Comparison of ENCODE assay signal across 35 cellular contexts in genomic region chr13:102049853-102050252, GRCh38.
"Had no signal": no experiment of that assay in that cellular context is flagged by ENCODE, and none has a peak within 500 bp of the region (broad histone marks: within the 10 kb centered on the region; RNA-seq: fewer than 3 reads in every experiment).

No MANE protein-coding gene starts in this region.

- DNase-seq: Karpas-422, Kasumi-1, KG1, MG63, MM.1S, MV-4-11, NCI-H1048, NCI-H1092, NCI-H1092 treated with DMSO at 0.1 percent for 48 hours, NCI-H1105, NCI-H1105 treated with DMSO at 0.1 percent for 48 hours, NCI-H1417, NCI-H1417 treated with DMSO at 0.1 percent for 48 hours, NCI-H1436, NCI-H1436 treated with DMSO at 0.1 percent for 48 hours, NCI-H146, NCI-H1694, NCI-H1694 treated with DMSO at 0.1 percent for 48 hours, NCI-H187, NCI-H187 treated with DMSO at 0.1 percent for 48 hours, NCI-H1930, NCI-H2029, NCI-H2029 treated with DMSO at 0.1 percent for 48 hours, NCI-H2081, NCI-H2081 treated with DMSO at 0.1 percent for 48 hours, NCI-H2107, NCI-H2171, NCI-H2227 treated with DMSO at 0.1 percent for 48 hours, NCI-H226, NCI-H345, NCI-H446, NCI-H446 treated with DMSO at 0.1 percent for 48 hours, NCI-H510A, NCI-H510A treated with DMSO at 0.1 percent for 48 hours had no signal

- H3K27ac ChIP-seq: KMS-11 had no signal

- H3K36me3 ChIP-seq: MG63 had no signal

- H3K27me3 ChIP-seq: MG63 had no signal

- H3K4me3 ChIP-seq: MG63 had no signal
